20 cellular contexts compared by ENCODE assay signal in the genomic region with DNA sequence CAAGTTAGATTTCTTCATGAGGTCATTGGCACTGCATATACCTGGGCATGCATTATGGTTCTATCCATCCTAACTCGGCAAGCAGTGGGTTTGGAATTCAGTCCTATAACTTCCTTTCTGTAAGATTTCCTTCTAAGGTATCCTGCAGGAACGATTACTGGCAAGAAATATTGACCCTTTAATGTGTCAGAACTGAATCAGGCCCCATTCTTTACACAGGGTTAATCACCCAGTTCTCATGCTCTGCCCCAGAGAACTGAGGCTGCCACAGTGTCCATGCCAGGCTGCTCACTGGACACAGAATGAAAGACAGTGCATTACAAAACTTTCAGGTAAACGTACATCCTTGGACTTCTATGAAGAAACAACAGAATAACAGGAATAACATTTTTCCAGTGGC.
"Had no signal": no experiment of that assay in that cellular context is flagged by ENCODE, and none has a peak within 500 bp of the region (broad histone marks: within the 10 kb centered on the region; RNA-seq: fewer than 3 reads in every experiment).

No MANE protein-coding gene starts in this region.

- H3K27ac ChIP-seq: coronary artery, gastrocnemius medialis, heart right ventricle, psoas muscle, tibial artery, upper lobe of left lung, vagina had no signal

- H3K4me1 ChIP-seq: gastrocnemius medialis, psoas muscle, upper lobe of left lung had no signal

- H3K9me3 ChIP-seq: gastrocnemius medialis, heart right ventricle, psoas muscle, right lobe of liver, tibial artery, upper lobe of left lung, vagina had no signal

- H3K27me3 ChIP-seq: gastrocnemius medialis, heart right ventricle, right lobe of liver, tibial artery, upper lobe of left lung, vagina had no signal

- DNase-seq: effector CD4-positive, alpha-beta T cell; endodermal cell; gastrocnemius medialis; heart right ventricle; hypothalamus; midbrain; psoas muscle; retina; right lobe of liver; stimulated activated CD4-positive, alpha-beta T cell treated with anti-CD3 and anti-CD28 coated beads, Interleukin-4, amount 100 ng/mL, for 1 hour; stimulated activated CD8-positive, alpha-beta memory T cell treated with anti-CD3 and anti-CD28 coated beads, Interleukin-4, amount 100 ng/mL, for 48 hours; tibial artery; upper lobe of left lung had no signal

- H3K36me3 ChIP-seq: gastrocnemius medialis, heart right ventricle, right lobe of liver, tibial artery, upper lobe of left lung, vagina had no signal

- FAIRE-seq: endothelial cell of umbilical vein, islet of Langerhans had no signal

- H3K4me3 ChIP-seq: coronary artery, gastrocnemius medialis, heart right ventricle, psoas muscle, right lobe of liver, tibial artery, upper lobe of left lung, vagina had no signal

- ATAC-seq: esophagus mucosa; gastrocnemius medialis; heart right ventricle; left lobe of liver; psoas muscle; right lobe of liver; stimulated activated effector memory CD8-positive, alpha-beta T cell treated with anti-CD3 and anti-CD28 coated beads, Interleukin-12 subunit alpha, Interleukin-12 subunit beta, amount 100 ng/mL, for 72 hours had no signal
